9 cellular contexts compared by ENCODE assay signal in genomic region chr11:87173185-87174039, GRCh38.
DNase-seq lines count a peak whose midpoint lies in the region.
"Had no signal": no experiment of that assay in that cellular context is flagged by ENCODE, and none has a peak within 500 bp of the region (broad histone marks: within the 10 kb centered on the region; RNA-seq: fewer than 3 reads in every experiment).

No MANE protein-coding gene starts in this region.

- CTCF ChIA-PET in activated naive CD4-positive, alpha-beta T cell treated with anti-CD3 and anti-CD28 coated beads, Interleukin-2, amount 10 ng/mL, durations not matched to agents 7 days and 5 days (lab: Charles Lee): no interaction called here

- H3K4me2 ChIP-seq in skeletal muscle satellite cell (ENCODE audit: low read length): peak overlapping the region; percentile 44

- peaks cover 9% of the 10 kb centered on the region for H3K36me3 Mint-ChIP-seq in activated naive CD4-positive, alpha-beta T cell treated with anti-CD3 and anti-CD28 coated beads, Interleukin-2, amount 10 ng/mL, durations not matched to agents 7 days and 5 days

- no peak overlapping the region for H3K4me3 ChIP-seq in skeletal muscle satellite cell (ENCODE audit: low read length)

- H3K9ac ChIP-seq in skeletal muscle satellite cell (ENCODE audit: low read depth, low read length): peak overlapping the region; percentile 16

- DNase-seq in NCI-H1092 treated with DMSO at 0.1 percent for 48 hours (lab: John Stamatoyannopoulos, UW) (peak; percentile 18), NCI-H1092 (lab: John Stamatoyannopoulos, UW) (no peak), NCI-H82 (lab: John Stamatoyannopoulos, UW) (peak; percentile 28), fibroblast of gingiva (ENCODE audit: low read depth) (peak; percentile 36), OCI-M2 (lab: John Stamatoyannopoulos, UW; ENCODE audit: unreplicated experiment) (no peak), epidermal melanocyte (ENCODE audit: insufficient read length, low spot score) (no peak)
- no peak for DNase-seq in activated naive CD4-positive, alpha-beta T cell treated with anti-CD3 and anti-CD28 coated beads, Interleukin-2, amount 10 ng/mL, durations not matched to agents 7 days and 5 days

- no peak overlapping the region for H3K4me3 Mint-ChIP-seq in activated naive CD4-positive, alpha-beta T cell treated with anti-CD3 and anti-CD28 coated beads, Interleukin-2, amount 10 ng/mL, durations not matched to agents 7 days and 5 days
- H3K4me3 Mint-ChIP-seq: IgD-negative memory B cell had no signal

- no peaks in the 10 kb centered on the region for H3K9me3 ChIP-seq in skeletal muscle satellite cell (replicated peaks; ENCODE audit: low read length)

- no peaks in the 10 kb centered on the region for H3K27me3 Mint-ChIP-seq in activated naive CD4-positive, alpha-beta T cell treated with anti-CD3 and anti-CD28 coated beads, Interleukin-2, amount 10 ng/mL, durations not matched to agents 7 days and 5 days
- H3K27me3 Mint-ChIP-seq: IgD-negative memory B cell had no signal

- H3K9me3 Mint-ChIP-seq in activated naive CD4-positive, alpha-beta T cell treated with anti-CD3 and anti-CD28 coated beads, Interleukin-2, amount 10 ng/mL, durations not matched to agents 7 days and 5 days: peaks cover 11% of the 10 kb centered on the region

- no peak overlapping the region for H3K27ac Mint-ChIP-seq in activated naive CD4-positive, alpha-beta T cell treated with anti-CD3 and anti-CD28 coated beads, Interleukin-2, amount 10 ng/mL, durations not matched to agents 7 days and 5 days
- H3K27ac Mint-ChIP-seq: IgD-negative memory B cell had no signal

- H3K36me3 ChIP-seq in skeletal muscle satellite cell (ENCODE audit: insufficient read depth, low read length): no peaks in the 10 kb centered on the region

- H3K4me1 ChIP-seq in skeletal muscle satellite cell (ENCODE audit: control insufficient read depth, insufficient read depth, low read length): peaks cover 21% of the 10 kb centered on the region

- no peaks in the 10 kb centered on the region for H3K27me3 ChIP-seq in skeletal muscle satellite cell (ENCODE audit: control insufficient read depth, insufficient read depth, low read length)

- H3K4me1 Mint-ChIP-seq in activated naive CD4-positive, alpha-beta T cell treated with anti-CD3 and anti-CD28 coated beads, Interleukin-2, amount 10 ng/mL, durations not matched to agents 7 days and 5 days: peaks cover 2% of the 10 kb centered on the region

Comparison
In these comparisons a context has a peak if more than half of its experiments do, and no peak if none do; other contexts are left out.
1. DNase-seq: peak in NCI-H1092 treated with DMSO at 0.1 percent for 48 hours (single experiment), NCI-H82 (single experiment) and fibroblast of gingiva (single experiment); none in NCI-H1092 (single experiment), OCI-M2 (single experiment), epidermal melanocyte (single experiment) and activated naive CD4-positive, alpha-beta T cell treated with anti-CD3 and anti-CD28 coated beads, Interleukin-2, amount 10 ng/mL, durations not matched to agents 7 days and 5 days (single experiment).